Comparison of ENCODE assay signal across 13 cellular contexts in genomic region chr11:123304828-123305530, GRCh38.
A peak's percentile ranks its signal among the peaks of the same experiment; 100 is the strongest.
DNase-seq lines count a peak whose midpoint lies in the region; ATAC-seq and TF ChIP-seq lines count a peak whose summit lies in the region.
"Had no signal": no experiment of that assay in that cellular context is flagged by ENCODE, and none has a peak within 500 bp of the region (broad histone marks: within the 10 kb centered on the region; RNA-seq: fewer than 3 reads in every experiment).

No MANE protein-coding gene starts in this region.

- no peak overlapping the region for H3K4me3 Mint-ChIP-seq in activated naive CD8-positive, alpha-beta T cell treated with anti-CD3 and anti-CD28 coated beads, Interleukin-2, amount 50 U/mL, for 24 hours
- H3K4me3 Mint-ChIP-seq in activated T-helper 17 cell treated with anti-CD3 and anti-CD28 coated beads, Interleukin-2, amount 50 U/mL, for 72 hours, result no peak overlapping the region

- no peaks in the 10 kb centered on the region for H3K9me3 Mint-ChIP-seq in activated naive CD8-positive, alpha-beta T cell treated with anti-CD3 and anti-CD28 coated beads, Interleukin-2, amount 50 U/mL, for 24 hours
- H3K9me3 Mint-ChIP-seq in activated T-helper 17 cell treated with anti-CD3 and anti-CD28 coated beads, Interleukin-2, amount 50 U/mL, for 72 hours, result no peaks in the 10 kb centered on the region

- H3K4me1 ChIP-seq in left ventricle myocardium inferior, result peaks cover 66% of the 10 kb centered on the region
- H3K4me1 ChIP-seq in right cardiac atrium (ENCODE audit: control insufficient read depth, insufficient read depth, low read length), result no peaks in the 10 kb centered on the region
- H3K4me1 ChIP-seq in thyroid gland, result peaks cover 29 to 41% of the 10 kb centered on the region in 2 donors

- TF ChIP-seq CTCF in left ventricle myocardium inferior (IDR thresholded peaks at IDR 0.05; ENCODE audit: borderline replicate concordance) (no peak), thyroid gland (IDR thresholded peaks at IDR 0.05) (peak in 1 of 6 experiments; percentile 29), GM10266 (IDR thresholded peaks at IDR 0.05; ENCODE audit: control insufficient read depth, insufficient read depth, low read depth, missing control alignments) (no peak)

- H3K27me3 Mint-ChIP-seq in activated naive CD8-positive, alpha-beta T cell treated with anti-CD3 and anti-CD28 coated beads, Interleukin-2, amount 50 U/mL, for 24 hours, result peaks cover 22% of the 10 kb centered on the region
- H3K27me3 Mint-ChIP-seq in activated T-helper 17 cell treated with anti-CD3 and anti-CD28 coated beads, Interleukin-2, amount 50 U/mL, for 72 hours, result no peaks in the 10 kb centered on the region

- peak overlapping the region; percentile 24 for H3K27ac ChIP-seq in left ventricle myocardium inferior (replicated peaks)
- H3K27ac ChIP-seq in right cardiac atrium (ENCODE audit: low read length), result no peak overlapping the region
- peak overlapping the region in 2 of 3 donors; percentile 1 to 55 for H3K27ac ChIP-seq in thyroid gland
- H3K27ac ChIP-seq: neutrophil had no signal

- H3K9me3 ChIP-seq in left ventricle myocardium inferior (replicated peaks), result no peaks in the 10 kb centered on the region
- no peaks in the 10 kb centered on the region for H3K9me3 ChIP-seq in right cardiac atrium (ENCODE audit: control insufficient read depth, low read length)
- H3K9me3 ChIP-seq in thyroid gland, result no peaks in the 10 kb centered on the region
- H3K9me3 ChIP-seq: neutrophil, SK-N-SH had no signal

- no peak for ATAC-seq in right cardiac atrium
- no peak for ATAC-seq in activated naive CD8-positive, alpha-beta T cell treated with anti-CD3 and anti-CD28 coated beads, Interleukin-2, amount 50 U/mL, for 24 hours
- ATAC-seq in activated T-helper 17 cell treated with anti-CD3 and anti-CD28 coated beads, Interleukin-2, amount 50 U/mL, for 72 hours (replicated peaks), result no peak

- WGBS in right cardiac atrium, result 67% methylated on average over 9 of the region's 9 CpGs
- 37 to 38% methylated on average over 9 of the region's 9 CpGs for WGBS in thyroid gland, 2 donors

- H3K27ac Mint-ChIP-seq in activated naive CD8-positive, alpha-beta T cell treated with anti-CD3 and anti-CD28 coated beads, Interleukin-2, amount 50 U/mL, for 24 hours, result no peak overlapping the region
- H3K27ac Mint-ChIP-seq in activated T-helper 17 cell treated with anti-CD3 and anti-CD28 coated beads, Interleukin-2, amount 50 U/mL, for 72 hours, result no peak overlapping the region

- TF ChIP-seq POLR2A in thyroid gland (IDR thresholded peaks at IDR 0.05), result no peak

- H3K4me1 Mint-ChIP-seq in activated naive CD8-positive, alpha-beta T cell treated with anti-CD3 and anti-CD28 coated beads, Interleukin-2, amount 50 U/mL, for 24 hours, result peaks cover 48% of the 10 kb centered on the region
- H3K4me1 Mint-ChIP-seq in activated T-helper 17 cell treated with anti-CD3 and anti-CD28 coated beads, Interleukin-2, amount 50 U/mL, for 72 hours, result peaks cover 27% of the 10 kb centered on the region

- H3K36me3 Mint-ChIP-seq in activated naive CD8-positive, alpha-beta T cell treated with anti-CD3 and anti-CD28 coated beads, Interleukin-2, amount 50 U/mL, for 24 hours (ENCODE audit: low read depth), result no peaks in the 10 kb centered on the region
- no peaks in the 10 kb centered on the region for H3K36me3 Mint-ChIP-seq in activated T-helper 17 cell treated with anti-CD3 and anti-CD28 coated beads, Interleukin-2, amount 50 U/mL, for 72 hours (ENCODE audit: low read depth)

- DNase-seq in left ventricle myocardium inferior (no peak), right cardiac atrium (no peak), NCI-H1092 treated with DMSO at 0.1 percent for 48 hours (lab: John Stamatoyannopoulos, UW) (peak; percentile 55), thyroid gland (peak; percentile 73 to 86), GM10266 (ENCODE audit: extremely low spot score) (no peak), HUDEP-2 (lab: John Stamatoyannopoulos, UW; ENCODE audit: unreplicated experiment in 76 of 76) (no peak)
- DNase-seq in activated naive CD8-positive, alpha-beta T cell treated with anti-CD3 and anti-CD28 coated beads, Interleukin-2, amount 50 U/mL, for 24 hours, result peak; percentile 6
- DNase-seq: activated gamma-delta T cell treated with Interleukin-2 at 50 U/mL for 16 hours, foreskin melanocyte, IMR-90, SK-N-SH had no signal

- peaks cover 45% of the 10 kb centered on the region for H3K27me3 ChIP-seq in left ventricle myocardium inferior (ENCODE audit: low read depth)
- H3K27me3 ChIP-seq in right cardiac atrium (ENCODE audit: control insufficient read depth, insufficient read depth), result no peaks in the 10 kb centered on the region
- no peaks in the 10 kb centered on the region for H3K27me3 ChIP-seq in thyroid gland

- H3K36me3 ChIP-seq in left ventricle myocardium inferior (no peaks in the 10 kb centered on the region), thyroid gland (no peaks in the 10 kb centered on the region)
- H3K36me3 ChIP-seq: neutrophil had no signal

- intact Hi-C loops in left ventricle myocardium inferior (cut with micrococcal nuclease) (loop anchor here (5.0 kb wide), 1 partner anchor 172 kb away; no protein-coding TSS in a partner anchor), right cardiac atrium (cut with DNase I) (loop anchor here (5.0 to 10.0 kb wide), 5 partner anchors 50 to 177 kb away; no protein-coding TSS in a partner anchor), thyroid gland (cut with DNase I) (loop anchor here (5.0 kb wide), 2 partner anchors 102 to 172 kb away; no protein-coding TSS in a partner anchor)

- H3K4me3 ChIP-seq in left ventricle myocardium inferior (no peak overlapping the region), right cardiac atrium (ENCODE audit: low read length) (no peak overlapping the region), thyroid gland (replicated peaks in 1 of 3) (no peak overlapping the region)

Comparison
In these comparisons a context has a peak if more than half of its experiments do, and no peak if none do; other contexts are left out.
1. DNase-seq: peak in NCI-H1092 treated with DMSO at 0.1 percent for 48 hours (single experiment), activated naive CD8-positive, alpha-beta T cell treated with anti-CD3 and anti-CD28 coated beads, Interleukin-2, amount 50 U/mL, for 24 hours (single experiment) and thyroid gland (2 of 2); none in left ventricle myocardium inferior (single experiment), right cardiac atrium (0 of 3), GM10266 (single experiment) and HUDEP-2 (0 of 76).